ENCODE assay signal across 29 cellular contexts in the genomic region with DNA sequence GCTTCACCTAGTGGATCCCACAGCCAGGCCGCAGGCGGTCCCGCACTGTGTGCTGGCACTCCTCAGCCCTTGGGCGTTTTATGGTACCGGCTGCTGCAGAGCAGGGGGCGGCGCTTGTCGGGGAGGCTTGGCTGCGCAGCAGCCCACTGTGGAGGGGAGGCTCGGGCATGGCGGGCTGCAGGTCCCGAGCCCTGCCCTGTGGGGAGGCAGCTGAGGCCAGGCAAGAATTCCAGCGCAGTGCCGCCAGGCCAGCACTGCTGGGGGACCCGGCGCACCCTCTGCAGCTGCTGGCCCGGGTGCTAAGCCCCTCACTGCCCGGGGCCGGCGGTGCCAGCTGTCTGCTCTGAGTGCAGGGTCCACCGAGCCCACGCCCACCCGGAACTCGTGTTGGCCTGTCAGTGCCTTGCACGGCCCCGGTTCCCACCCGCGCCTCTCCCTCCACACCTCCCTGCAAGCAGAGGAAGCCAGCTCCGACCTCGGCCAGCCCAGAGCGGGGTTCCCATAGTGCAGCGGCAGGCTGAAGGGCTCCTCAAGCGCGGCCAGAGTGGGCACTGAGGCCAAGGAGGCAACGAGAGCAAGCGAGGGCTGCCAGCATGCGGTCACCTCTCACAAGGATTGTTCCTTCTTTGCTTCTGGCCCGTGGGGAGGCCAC.
"Had no signal": no experiment of that assay in that cellular context is flagged by ENCODE, and none has a peak within 500 bp of the region (broad histone marks: within the 10 kb centered on the region; RNA-seq: fewer than 3 reads in every experiment).

No MANE protein-coding gene starts in this region.

- H3K4me1 Mint-ChIP-seq: natural killer cell; stimulated activated memory B cell treated with anti-CD40 and anti-IgM and Interleukin-4, amounts not matched to agents 10 μg/mL and 1 μg/mL and 100 μg/mL, for 72 hours; stimulated activated naive CD8-positive, alpha-beta T cell treated with anti-CD3 and anti-CD28 coated beads, Interleukin-15, amount 100 ng/mL, for 72 hours had no signal

- H3K4me3 Mint-ChIP-seq: natural killer cell; nephron; neural progenitor cell; stimulated activated memory B cell treated with anti-CD40 and anti-IgM and Interleukin-4, amounts not matched to agents 10 μg/mL and 1 μg/mL and 100 μg/mL, for 72 hours; stimulated activated naive CD8-positive, alpha-beta T cell treated with anti-CD3 and anti-CD28 coated beads, Interleukin-15, amount 100 ng/mL, for 72 hours had no signal

- H3K4me3 ChIP-seq: neural progenitor cell, ovary, psoas muscle, right lobe of liver, sigmoid colon, suprapubic skin, thoracic aorta, thyroid gland, tibial nerve, upper lobe of left lung, vagina had no signal

- H3K9me3 ChIP-seq: ovary, psoas muscle, right lobe of liver, sigmoid colon, thoracic aorta, thyroid gland, tibial nerve, vagina had no signal

- H3K36me3 Mint-ChIP-seq: natural killer cell; neural progenitor cell; stimulated activated memory B cell treated with anti-CD40 and anti-IgM and Interleukin-4, amounts not matched to agents 10 μg/mL and 1 μg/mL and 100 μg/mL, for 72 hours had no signal

- H3K27me3 ChIP-seq: neural progenitor cell, ovary, right lobe of liver, sigmoid colon, suprapubic skin, thyroid gland, tibial nerve, upper lobe of left lung, vagina had no signal

- H3K27ac ChIP-seq: neural progenitor cell, ovary, parathyroid adenoma, psoas muscle, right lobe of liver, sigmoid colon, suprapubic skin, thoracic aorta, thyroid gland, tibial nerve, upper lobe of left lung, vagina had no signal

- H3K9me3 Mint-ChIP-seq: nephron, neural progenitor cell had no signal

- H3K9ac ChIP-seq: neural progenitor cell, parathyroid adenoma had no signal

- DNase-seq: natural killer cell; occipital lobe; ovary; right lobe of liver; sigmoid colon; small intestine; stimulated activated CD4-positive, alpha-beta T cell treated with anti-CD3 and anti-CD28 coated beads, Interleukin-12 subunit alpha, Interleukin-12 subunit beta, amount 100 ng/mL, for 4 hours; stimulated activated CD4-positive, alpha-beta T cell treated with anti-CD3 and anti-CD28 coated beads, Interleukin-1b, Interleukin-23, amount 100 ng/mL, for 48 hours; stimulated activated CD4-positive, alpha-beta T cell treated with anti-CD3 and anti-CD28 coated beads, Interleukin-4, amount 100 ng/mL, for 1 hour; stimulated activated CD4-positive, alpha-beta T cell treated with anti-CD3 and anti-CD28 coated beads, Interleukin-4, amount 100 ng/mL, for 4 hours; stimulated activated CD8-positive, alpha-beta memory T cell treated with anti-CD3 and anti-CD28 coated beads, Interleukin-4, amount 100 ng/mL, for 48 hours; stimulated activated naive CD4-positive, alpha-beta T cell; stimulated activated naive CD8-positive, alpha-beta T cell treated with anti-CD3 and anti-CD28 coated beads, Interleukin-15, amount 100 ng/mL, for 72 hours; stimulated activated naive CD8-positive, alpha-beta T cell treated with anti-CD3 and anti-CD28 coated beads, Interleukin-15, Interleukin-2, amounts not matched to agents 100 U/mL and 50 U/mL, for 24 hours; substantia nigra; thyroid gland; trophoblast cell had no signal

- FAIRE-seq: small intestine, urothelium cell line had no signal

- H3K27ac Mint-ChIP-seq: natural killer cell; nephron; neural progenitor cell; progenitor cell of endocrine pancreas; stimulated activated memory B cell treated with anti-CD40 and anti-IgM and Interleukin-4, amounts not matched to agents 10 μg/mL and 1 μg/mL and 100 μg/mL, for 72 hours; stimulated activated naive CD8-positive, alpha-beta T cell treated with anti-CD3 and anti-CD28 coated beads, Interleukin-15, amount 100 ng/mL, for 72 hours had no signal

- H3K36me3 ChIP-seq: neural progenitor cell, ovary, right lobe of liver, sigmoid colon, suprapubic skin, thoracic aorta, thyroid gland, tibial nerve, upper lobe of left lung, vagina had no signal

- H3K27me3 Mint-ChIP-seq: progenitor cell of endocrine pancreas; stimulated activated memory B cell treated with anti-CD40 and anti-IgM and Interleukin-4, amounts not matched to agents 10 μg/mL and 1 μg/mL and 100 μg/mL, for 72 hours; stimulated activated naive CD8-positive, alpha-beta T cell treated with anti-CD3 and anti-CD28 coated beads, Interleukin-15, amount 100 ng/mL, for 72 hours had no signal

- H3K4me1 ChIP-seq: parathyroid adenoma, psoas muscle, right lobe of liver, suprapubic skin, thyroid gland, upper lobe of left lung, vagina had no signal
